15 cellular contexts compared by ENCODE assay signal in genomic region chr4:148214529-148215166, GRCh38.
DNase-seq lines count a peak whose midpoint lies in the region; ATAC-seq, FAIRE-seq and TF ChIP-seq lines count a peak whose summit lies in the region.
"Had no signal": no experiment of that assay in that cellular context is flagged by ENCODE, and none has a peak within 500 bp of the region (broad histone marks: within the 10 kb centered on the region; RNA-seq: fewer than 3 reads in every experiment).

No MANE protein-coding gene starts in this region.

- H4K20me1 ChIP-seq in keratinocyte (ENCODE audit: control insufficient read depth, extremely low read depth, insufficient read depth, low read length): no peaks in the 10 kb centered on the region

- TF ChIP-seq EP300 in sigmoid colon (IDR thresholded peaks at IDR 0.05): no peak

- H3K9me3 ChIP-seq in keratinocyte (ENCODE audit: control insufficient read depth, low read depth, low read length) (no peaks in the 10 kb centered on the region), sigmoid colon (no peaks in the 10 kb centered on the region)

- no peak overlapping the region for H3K27ac ChIP-seq in keratinocyte (ENCODE audit: control insufficient read depth, insufficient read depth, low read length)
- peak overlapping the region; percentile 65 to 78 (median 72) for H3K27ac ChIP-seq in sigmoid colon
- H3K27ac ChIP-seq: hepatocyte had no signal

- dilution Hi-C loops in keratinocyte (cut with MboI; ENCODE audit: extremely low pct_ligation_motif_present, low sequenced_read_pairs): no loop called here

- no peak overlapping the region for H3K9ac ChIP-seq in keratinocyte (ENCODE audit: control insufficient read depth, extremely low read depth, insufficient read depth, low read length)

- H3K9me1 ChIP-seq in keratinocyte (ENCODE audit: control insufficient read depth, extremely low read depth, insufficient read depth, low read length): no peaks in the 10 kb centered on the region

- DNase-seq in H4 (ENCODE audit: low spot score) (peak; percentile 21), dedifferentiated amniotic fluid mesenchymal stem cell (ENCODE audit: extremely low spot score) (peak; percentile 53), keratinocyte (ENCODE audit: low read depth, low spot score) (no peak), sigmoid colon (peak; percentile 80), urothelium cell line (ENCODE audit: low spot score) (no peak), SW 1271 (lab: John Stamatoyannopoulos, UW) (no peak), NCI-H510A (lab: John Stamatoyannopoulos, UW) (no peak)
- DNase-seq: activated naive CD4-positive, alpha-beta T cell; CD4-positive, alpha-beta T cell; dermis blood vessel endothelial cell; midbrain; NCI-H1694 treated with DMSO at 0.1 percent for 48 hours had no signal

- WGBS in sigmoid colon, 2 donors: 78 to 82% methylated on average over 11 of the region's 11 CpGs

- ATAC-seq in GM18498 (IDR thresholded peaks at IDR 0.05; ENCODE audit: unreplicated experiment): no peak

- TF ChIP-seq CTCF in keratinocyte (optimal IDR thresholded peaks at IDR 0.05 in 1 of 3, IDR thresholded peaks at IDR 0.05 in 1 of 3, conservative IDR thresholded peaks at IDR 0.05 in 1 of 3; ENCODE audit: extremely low read depth in 1 of 3, insufficient read depth in 2 of 3, low read length in 3 of 3) (no peak), sigmoid colon (IDR thresholded peaks at IDR 0.05) (no peak)

- H3K27me3 ChIP-seq in keratinocyte (ENCODE audit: control insufficient read depth, extremely low read depth, insufficient read depth, low read length) (no peaks in the 10 kb centered on the region), sigmoid colon (no peaks in the 10 kb centered on the region)
- H3K27me3 ChIP-seq: hepatocyte had no signal

- no peak overlapping the region for H3K4me2 ChIP-seq in keratinocyte (ENCODE audit: control insufficient read depth, extremely low read depth, insufficient read depth, low read depth, low read length)
- H3K4me2 ChIP-seq: hepatocyte had no signal

- H2AFZ ChIP-seq in keratinocyte (ENCODE audit: control insufficient read depth, low read length): peak overlapping the region; percentile 14
- H2AFZ ChIP-seq: hepatocyte had no signal

- intact Hi-C loops in sigmoid colon (cut with DNase I): loop anchor here (5.0 kb wide), 1 partner anchor 228 kb away; the partner anchor contains the start of gene NR3C2

- no peak for TF ChIP-seq POLR2A in sigmoid colon (IDR thresholded peaks at IDR 0.05)

- H3K4me3 ChIP-seq in keratinocyte (ENCODE audit: control insufficient read depth in 2 of 3, extremely low read depth in 1 of 3, insufficient read depth in 2 of 3, low read depth in 1 of 3, low read length in 3 of 3) (no peak overlapping the region), sigmoid colon (peak overlapping the region in 1 of 4 donors; percentile 8)
- H3K4me3 ChIP-seq: hepatocyte had no signal

- no peaks in the 10 kb centered on the region for H3K4me1 ChIP-seq in keratinocyte (ENCODE audit: control insufficient read depth, extremely low read depth, insufficient read depth, low read length)
- peaks cover 0 to 72% (median 54%) of the 10 kb centered on the region in 4 donors for H3K4me1 ChIP-seq in sigmoid colon

- H3K36me3 ChIP-seq in keratinocyte (ENCODE audit: control insufficient read depth in 2 of 2, extremely low read depth in 1 of 2, insufficient read depth in 2 of 2, low read length in 2 of 2) (no peaks in the 10 kb centered on the region), sigmoid colon (no peaks in the 10 kb centered on the region)

- FAIRE-seq in keratinocyte (lab: Jason Lieb, UNC) (peak; percentile 75), urothelium cell line (lab: Jason Lieb, UNC) (no peak)
- FAIRE-seq: H54 had no signal

- H3K79me2 ChIP-seq in keratinocyte (ENCODE audit: control insufficient read depth, insufficient read depth, low read length): no peaks in the 10 kb centered on the region
- H3K79me2 ChIP-seq: hepatocyte had no signal

Comparison
In these comparisons a context has a peak if more than half of its experiments do, and no peak if none do; other contexts are left out.
1. DNase-seq: peak in H4 (single experiment), dedifferentiated amniotic fluid mesenchymal stem cell (single experiment) and sigmoid colon (single experiment); none in keratinocyte (single experiment), urothelium cell line (single experiment), SW 1271 (0 of 2) and NCI-H510A (single experiment).